In the genomic region with DNA sequence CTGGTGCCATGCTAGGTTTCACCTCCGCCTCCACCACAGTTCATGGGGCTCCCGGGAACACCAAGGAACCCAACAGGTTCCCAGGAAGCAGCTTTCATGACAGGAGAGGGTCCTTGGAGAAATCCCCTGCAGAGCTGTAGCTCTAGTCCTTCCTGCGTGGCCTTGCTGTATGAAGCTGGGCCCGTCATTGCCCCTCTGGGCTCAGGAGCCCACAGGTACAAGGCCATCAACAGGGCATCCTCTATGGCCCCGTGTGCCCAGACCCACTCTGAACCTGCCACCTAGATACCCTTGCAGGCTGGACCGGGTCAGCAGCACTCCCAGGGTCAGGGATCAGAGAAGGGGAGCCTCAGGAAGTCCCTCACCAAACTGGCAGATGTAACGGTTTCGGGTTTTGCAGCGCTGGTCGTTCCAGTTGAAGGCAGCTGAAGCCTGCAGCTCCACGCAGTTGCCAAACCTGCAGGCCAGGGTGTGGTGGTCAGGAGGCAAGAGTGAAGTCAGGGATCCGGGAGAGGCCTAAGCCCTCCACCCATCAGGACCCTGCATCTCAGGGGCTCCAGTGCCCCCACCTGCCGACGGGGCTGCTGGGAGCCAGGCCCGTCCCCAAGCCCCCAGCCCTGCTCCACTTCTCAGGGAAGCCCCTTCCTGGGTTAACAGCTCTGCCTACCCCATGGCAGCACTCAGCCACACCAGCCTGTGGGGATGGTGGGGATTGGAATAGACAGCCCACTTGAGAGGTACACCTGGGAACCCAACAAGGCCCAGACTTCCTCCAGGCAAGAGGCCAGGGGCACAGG, we compare ENCODE assay signal across 10 cellular contexts. TPM values are rescaled to one million over a fixed set of nuclear protein-coding genes. Genes with fewer than 3 reads are reported as not detected.
DNase-seq lines count a peak whose midpoint lies in the region; ATAC-seq, FAIRE-seq and TF ChIP-seq lines count a peak whose summit lies in the region.
"Not testable (repeated sequence)": the region's sequence is repeated elsewhere in the genome, so short reads cannot be mapped to it uniquely, and the experiment has no call there.
"Had no signal": no experiment of that assay in that cellular context is flagged by ENCODE, and none has a peak within 500 bp of the region (broad histone marks: within the 10 kb centered on the region; RNA-seq: fewer than 3 reads in every experiment).

No MANE protein-coding gene starts in this region.

- H3K79me2 ChIP-seq in neural progenitor cell (ENCODE audit: low read depth) = not testable (repeated sequence)

- not testable (repeated sequence) for TF ChIP-seq CTCF in kidney (IDR thresholded peaks at IDR 0.05; ENCODE audit: borderline replicate concordance, extremely low read depth, insufficient read depth); neural progenitor cell (IDR thresholded peaks at IDR 0.05); spleen (IDR thresholded peaks at IDR 0.05 in 8 of 11, conservative IDR thresholded peaks at IDR 0.05 in 3 of 11); upper lobe of right lung (IDR thresholded peaks at IDR 0.05)

- not testable (repeated sequence) for H3K9me3 ChIP-seq in kidney (ENCODE audit: control insufficient read depth in 1 of 2, low read length in 2 of 2); neural progenitor cell (ENCODE audit: low read depth); spleen; upper lobe of right lung

- H3K4me3 Mint-ChIP-seq in activated T-cell treated with anti-CD3 and anti-CD28 coated beads, Interleukin-2, amount 50 U/mL, for 24 hours; neural progenitor cell: not testable (repeated sequence)

- H3K4me1 Mint-ChIP-seq in activated T-cell treated with anti-CD3 and anti-CD28 coated beads, Interleukin-2, amount 50 U/mL, for 24 hours (ENCODE audit: low read depth); neural progenitor cell: not testable (repeated sequence)

- not testable (repeated sequence) for H3K27ac ChIP-seq in kidney (ENCODE audit: low read depth in 2 of 2, low read length in 2 of 2); neural progenitor cell; spleen; upper lobe of right lung

- not testable (repeated sequence) for ATAC-seq in upper lobe of right lung

- not testable (repeated sequence) for H3K4me2 ChIP-seq in neural progenitor cell

- H3K4me1 ChIP-seq in kidney (ENCODE audit: control insufficient read depth in 1 of 2, insufficient read depth in 1 of 2, low read depth in 1 of 2, low read length in 2 of 2); neural progenitor cell; spleen; upper lobe of right lung: not testable (repeated sequence)

- H3K27me3 Mint-ChIP-seq in activated T-cell treated with anti-CD3 and anti-CD28 coated beads, Interleukin-2, amount 50 U/mL, for 24 hours; neural progenitor cell (ENCODE audit: insufficient read depth, low read depth): not testable (repeated sequence)

- H3K27me3 ChIP-seq in neural progenitor cell; spleen (replicated peaks in 1 of 7); upper lobe of right lung: not testable (repeated sequence)

- H3K36me3 ChIP-seq in kidney (ENCODE audit: control insufficient read depth in 1 of 2, insufficient read depth in 2 of 2, low read length in 2 of 2); neural progenitor cell; spleen; upper lobe of right lung: not testable (repeated sequence)

- 85 to 94% (median 92%) methylated on average over 2 to 13 of the region's 15 CpGs for WGBS in spleen, 5 donors

- not testable (repeated sequence) for TF ChIP-seq POLR2A in spleen (IDR thresholded peaks at IDR 0.05)

- not testable (repeated sequence) for H3K36me3 Mint-ChIP-seq in activated T-cell treated with anti-CD3 and anti-CD28 coated beads, Interleukin-2, amount 50 U/mL, for 24 hours (ENCODE audit: low read depth); neural progenitor cell

- peak; percentile 28 for DNase-seq in activated T-cell treated with anti-CD3 and anti-CD28 coated beads, Interleukin-2, amount 50 U/mL, for 24 hours
- DNase-seq in kidney = peak; percentile 75
- DNase-seq in neural progenitor cell (ENCODE audit: low spot score) = peak; percentile 0
- DNase-seq in spleen = peak; percentile 78
- peak; percentile 61 for DNase-seq in upper lobe of right lung

- intact Hi-C loops in kidney (cut with DNase I); spleen (cut with DNase I; ENCODE audit: low total_unique reads); upper lobe of right lung (cut with DNase I): not testable (repeated sequence)

- not testable (repeated sequence) for H4K20me1 ChIP-seq in neural progenitor cell (ENCODE audit: low read depth)

- FAIRE-seq in kidney (lab: Jason Lieb, UNC) = not testable (repeated sequence)

- H3K9me3 Mint-ChIP-seq in activated T-cell treated with anti-CD3 and anti-CD28 coated beads, Interleukin-2, amount 50 U/mL, for 24 hours; neural progenitor cell: not testable (repeated sequence)

- not testable (repeated sequence) for H3F3A ChIP-seq in neural progenitor cell (ENCODE audit: low read depth)

- not testable (repeated sequence) for H3K4me3 ChIP-seq in kidney (ENCODE audit: low read length in 2 of 2); neural progenitor cell; spleen; upper lobe of right lung

- H2AFZ ChIP-seq in neural progenitor cell (replicated peaks) = not testable (repeated sequence)

- not testable (repeated sequence) for H3K27ac Mint-ChIP-seq in activated T-cell treated with anti-CD3 and anti-CD28 coated beads, Interleukin-2, amount 50 U/mL, for 24 hours; neural progenitor cell

- not testable (repeated sequence) for H3K9ac ChIP-seq in kidney (ENCODE audit: low read length in 2 of 2); neural progenitor cell

RNA-seq across cellular contexts. Expression of a gene that starts 11.9 kb away (rescaled TPM):
- total RNA-seq in kidney = 5.3 TPM
- polyA plus RNA-seq in kidney (ENCODE audit: insufficient read depth, low read depth, low replicate concordance) = 46.1 TPM
- total RNA-seq in neural progenitor cell (ENCODE audit: low replicate concordance) = 3.4 and 5.0 TPM in 2 replicates
- total RNA-seq in spleen = 1 to 10 TPM in 2 of 7 donors, under 1 TPM in 2, not detected in 3; 0.83 to 2.1 (median 1.5) TPM
- 1 to 10 TPM in 2 of 3 donors, under 1 TPM in 1; 0.91 to 1.1 (median 1.1) TPM for polyA plus RNA-seq in spleen
- total RNA-seq in upper lobe of right lung = not detected
- total RNA-seq: Daoy had no signal
- polyA plus RNA-seq: BJ; CD4-positive, alpha-beta memory T cell had no signal

RNA-seq across cellular contexts. Expression of a gene that starts 33.3 kb away (rescaled TPM):
- total RNA-seq in kidney = 5.2 TPM
- not detected for polyA plus RNA-seq in kidney (ENCODE audit: insufficient read depth, low read depth, low replicate concordance)
- total RNA-seq in neural progenitor cell (ENCODE audit: low replicate concordance) = 1.9 and 2.3 TPM in 2 replicates
- total RNA-seq in spleen = 1 to 10 TPM in 4 of 7 donors, under 1 TPM in 1, not detected in 2; 0.57 to 8.6 (median 6.7) TPM
- 10 to 100 TPM in 1 of 3 donors, 1 to 10 TPM in 2; 9.2 to 33.7 (median 9.4) TPM for polyA plus RNA-seq in spleen
- total RNA-seq in upper lobe of right lung = not detected
- total RNA-seq: A172, Daoy, G401 had no signal

Comparison
In these comparisons a context has a peak if more than half of its experiments do, and no peak if none do; other contexts are left out.
1. DNase-seq: peak in every context shown above with its lines; median percentile 78 in spleen; 75 in kidney; 61 in upper lobe of right lung; 28 in activated T-cell treated with anti-CD3 and anti-CD28 coated beads, Interleukin-2, amount 50 U/mL, for 24 hours; 0 in neural progenitor cell.